Comparison of ENCODE assay signal across 13 cellular contexts in genomic region chr20:23244207-23244915, GRCh38.
DNase-seq lines count a peak whose midpoint lies in the region; ATAC-seq and TF ChIP-seq lines count a peak whose summit lies in the region.
"Had no signal": no experiment of that assay in that cellular context is flagged by ENCODE, and none has a peak within 500 bp of the region (broad histone marks: within the 10 kb centered on the region; RNA-seq: fewer than 3 reads in every experiment).

No MANE protein-coding gene starts in this region.

- peak; percentile 21 for TF ChIP-seq CTCF in fibroblast of villous mesenchyme (IDR thresholded peaks at IDR 0.05; ENCODE audit: insufficient read depth, low read depth, low read length)

- peak; percentile 61 for ATAC-seq in sciatic nerve
- ATAC-seq: effector memory CD8-positive, alpha-beta T cell had no signal

- peak; percentile 60 for DNase-seq in AG08395 (ENCODE audit: low spot score)
- DNase-seq in RPMI7951 (ENCODE audit: low read depth) = peak; percentile 66
- peak; percentile 40 for DNase-seq in fibroblast of villous mesenchyme (ENCODE audit: low read depth)
- DNase-seq in sciatic nerve (ENCODE audit: low spot score) = no peak
- DNase-seq in COLO668 (lab: John Stamatoyannopoulos, UW; ENCODE audit: unreplicated experiment) = no peak
- no peak for DNase-seq in DMS114 treated with DMSO at 0.1 percent for 48 hours (lab: John Stamatoyannopoulos, UW; ENCODE audit: unreplicated experiment)
- no peak for DNase-seq in OCI-M2 (lab: John Stamatoyannopoulos, UW; ENCODE audit: unreplicated experiment)
- no peak for DNase-seq in C1 segment of cervical spinal cord (lab: John Stamatoyannopoulos, UW)
- DNase-seq: ACHN; effector memory CD8-positive, alpha-beta T cell; immature natural killer cell; NCI-H2107; RPMI8226 had no signal

- no peak overlapping the region for H3K4me3 ChIP-seq in fibroblast of villous mesenchyme (ENCODE audit: low read depth, low read length)

- intact Hi-C loops in sciatic nerve (cut with DNase I) = no loop called here

Comparison
In these comparisons a context has a peak if more than half of its experiments do, and no peak if none do; other contexts are left out.
1. DNase-seq: peak in AG08395 (single experiment), RPMI7951 (single experiment) and fibroblast of villous mesenchyme (single experiment); none in sciatic nerve (single experiment), COLO668 (single experiment), DMS114 treated with DMSO at 0.1 percent for 48 hours (single experiment), OCI-M2 (single experiment) and C1 segment of cervical spinal cord (0 of 14).